25 cellular contexts compared by ENCODE assay signal in the genomic region with DNA sequence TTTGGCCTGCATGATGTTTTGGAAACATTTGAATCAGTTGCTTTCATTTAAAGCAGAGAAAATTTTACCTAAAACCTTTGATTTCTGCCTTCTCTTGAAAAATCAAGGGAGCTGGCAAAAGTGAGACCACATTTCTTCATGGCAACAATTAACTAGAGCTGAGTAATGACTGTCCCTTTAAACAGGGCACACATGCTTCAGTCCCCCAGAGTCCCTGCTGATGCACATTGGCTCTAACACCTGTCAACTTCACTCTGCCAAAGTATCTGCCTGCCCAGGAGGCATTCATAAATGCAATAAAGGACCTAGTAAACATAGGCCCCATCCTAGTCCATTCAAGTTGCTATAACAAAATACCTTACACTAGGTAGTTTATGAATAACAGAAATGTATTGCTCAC.
DNase-seq lines count a peak whose midpoint lies in the region; ATAC-seq, FAIRE-seq and TF ChIP-seq lines count a peak whose summit lies in the region.
"Had no signal": no experiment of that assay in that cellular context is flagged by ENCODE, and none has a peak within 500 bp of the region (broad histone marks: within the 10 kb centered on the region; RNA-seq: fewer than 3 reads in every experiment).

No MANE protein-coding gene starts in this region.

- no peaks in the 10 kb centered on the region; a peak in 1 of 4 replicates for H3K9me3 ChIP-seq in H1 (ENCODE audit: insufficient read depth in 2 of 2, low read depth in 1 of 2, low read length in 1 of 2)
- H3K9me3 ChIP-seq: A549, SJSA1 had no signal

- no peak overlapping the region for H3K4ac ChIP-seq in H1 (replicated peaks; ENCODE audit: insufficient read length, low read depth, low read length)

- peak overlapping the region; percentile 60 for H3K56ac ChIP-seq in H1 (replicated peaks; ENCODE audit: insufficient read length, low read depth, low read length)

- no peak for TF ChIP-seq RAD21 in H1 (IDR thresholded peaks at IDR 0.05 in 1 of 2, conservative IDR thresholded peaks at IDR 0.05 in 1 of 2; ENCODE audit: low read depth in 2 of 2, low read length in 2 of 2)

- no peaks in the 10 kb centered on the region for H3K79me2 ChIP-seq in H1 (ENCODE audit: control insufficient read depth in 1 of 2, insufficient read depth in 2 of 2, low read length in 2 of 2)

- no peak overlapping the region for H3K27ac ChIP-seq in H1 (ENCODE audit: low read depth, low read length)
- H3K27ac ChIP-seq: A549; BLaER1 treated with 17β-estradiol and CSF1 and Interleukin-3, amounts not matched to agents 10 nM and 100 nM; PC-9; SJSA1 had no signal

- H2AFZ ChIP-seq in H1 (ENCODE audit: low read length) = no peak overlapping the region
- H2AFZ ChIP-seq: PC-9 had no signal

- H3K4me1 Mint-ChIP-seq in stimulated activated naive CD8-positive, alpha-beta T cell treated with anti-CD3 and anti-CD28 coated beads, Interleukin-15, amount 100 ng/mL, for 72 hours = no peaks in the 10 kb centered on the region

- no peak overlapping the region for H2BK20ac ChIP-seq in H1 (ENCODE audit: low read length)

- CTCF ChIA-PET in H1 (lab: Charles Lee; ENCODE audit: partially characterized antibody) = no interaction called here

- H2AK5ac ChIP-seq in H1 (ENCODE audit: low read depth, low read length) = no peak overlapping the region

- H3K4me1 ChIP-seq in H1 (replicated peaks in 1 of 4; ENCODE audit: control insufficient read depth in 3 of 4, insufficient read depth in 4 of 4, low read length in 3 of 4) = no peaks in the 10 kb centered on the region
- H3K4me1 ChIP-seq: A549, SJSA1 had no signal

- no peaks in the 10 kb centered on the region for H3K36me3 ChIP-seq in H1 (ENCODE audit: control insufficient read depth in 2 of 4, insufficient read depth in 4 of 4, low read length in 3 of 4)
- H3K36me3 ChIP-seq: BLaER1 treated with 17β-estradiol and CSF1 and Interleukin-3, amounts not matched to agents 10 nM and 100 nM; SJSA1 had no signal

- H3K27ac Mint-ChIP-seq in stimulated activated naive CD8-positive, alpha-beta T cell treated with anti-CD3 and anti-CD28 coated beads, Interleukin-15, amount 100 ng/mL, for 72 hours = no peak overlapping the region
- H3K27ac Mint-ChIP-seq: CD4-positive, alpha-beta T cell had no signal

- no peak overlapping the region for H3K14ac ChIP-seq in H1 (ENCODE audit: insufficient read length)

- no peak overlapping the region for H3K9ac ChIP-seq in H1 (replicated peaks in 1 of 4; ENCODE audit: extremely low read depth in 1 of 4, low read depth in 3 of 4, low read length in 3 of 4)
- H3K9ac ChIP-seq: BLaER1 treated with 17β-estradiol and CSF1 and Interleukin-3, amounts not matched to agents 10 nM and 100 nM had no signal

- no peak overlapping the region for H2BK15ac ChIP-seq in H1 (ENCODE audit: low read length)

- TF ChIP-seq POLR2A in H1 (IDR thresholded peaks at IDR 0.05; ENCODE audit: control extremely low read depth in 1 of 2, low read depth in 2 of 2, low read length in 2 of 2) = no peak
- no peak for TF ChIP-seq POLR2A in GM12892 (IDR thresholded peaks at IDR 0.05; ENCODE audit: low read depth, low read length)

- no peak overlapping the region for H4K91ac ChIP-seq in H1 (replicated peaks; ENCODE audit: insufficient read length, low read length)

- peak; percentile 19 for ATAC-seq in stimulated activated naive CD8-positive, alpha-beta T cell treated with anti-CD3 and anti-CD28 coated beads, Interleukin-15, amount 100 ng/mL, for 72 hours
- no peak for ATAC-seq in stimulated activated naive CD8-positive, alpha-beta T cell treated with anti-CD3 and anti-CD28 coated beads, Interleukin-15, Interleukin-2, amounts not matched to agents 100 U/mL and 50 U/mL, for 24 hours
- no peak for ATAC-seq in GM21529 (IDR thresholded peaks at IDR 0.05; ENCODE audit: unreplicated experiment)
- ATAC-seq: A549, HepG2, Right ventricle myocardium inferior had no signal

- H3K27me3 ChIP-seq in H1 (replicated peaks in 1 of 4; ENCODE audit: control insufficient read depth in 3 of 4, extremely low read depth in 1 of 4, insufficient read depth in 3 of 4, low read length in 3 of 4) = no peaks in the 10 kb centered on the region
- H3K27me3 ChIP-seq: BLaER1 treated with 17β-estradiol and CSF1 and Interleukin-3, amounts not matched to agents 10 nM and 100 nM; SJSA1 had no signal

- no peak overlapping the region for H2BK12ac ChIP-seq in H1 (ENCODE audit: low read depth, low read length)

- H3K18ac ChIP-seq in H1 (ENCODE audit: extremely low read depth, low read length) = no peak overlapping the region

- H3K79me1 ChIP-seq in H1 (ENCODE audit: low read depth, low read length) = no peaks in the 10 kb centered on the region

- H4K5ac ChIP-seq in H1 (ENCODE audit: insufficient read length, low read depth, low read length) = no peak overlapping the region

- no peaks in the 10 kb centered on the region for H3K9me3 Mint-ChIP-seq in stimulated activated naive CD8-positive, alpha-beta T cell treated with anti-CD3 and anti-CD28 coated beads, Interleukin-15, amount 100 ng/mL, for 72 hours
- H3K9me3 Mint-ChIP-seq: CD4-positive, alpha-beta T cell had no signal

- H3K23me2 ChIP-seq in H1 (ENCODE audit: low read depth, low read length) = peaks cover 6% of the 10 kb centered on the region; the same call in 1 of the 2 replicates

- TF ChIP-seq EP300 in H1 (IDR thresholded peaks at IDR 0.05; ENCODE audit: borderline replicate concordance in 1 of 2, low read depth in 2 of 2, low read length in 2 of 2) = no peak

- POLR2A ChIA-PET in H1 (lab: Charles Lee; ENCODE audit: partially characterized antibody) = no interaction called here

- no peak overlapping the region for H3K4me3 Mint-ChIP-seq in stimulated activated naive CD8-positive, alpha-beta T cell treated with anti-CD3 and anti-CD28 coated beads, Interleukin-15, amount 100 ng/mL, for 72 hours
- H3K4me3 Mint-ChIP-seq: CD4-positive, alpha-beta T cell had no signal

- H3K4me3 ChIP-seq in H1 (ENCODE audit: extremely low read depth in 1 of 4, insufficient read depth in 2 of 4, low read depth in 3 of 4, low read length in 4 of 4) = no peak overlapping the region
- H3K4me3 ChIP-seq: A549; BLaER1 treated with 17β-estradiol and CSF1 and Interleukin-3, amounts not matched to agents 10 nM and 100 nM; PC-9; SJSA1 had no signal

- H4K8ac ChIP-seq in H1 (ENCODE audit: extremely low read depth, insufficient read depth, low read length) = no peak overlapping the region

- no peak for TF ChIP-seq CTCF in H1 (IDR thresholded peaks at IDR 0.05; ENCODE audit: control extremely low read depth in 1 of 3, insufficient read depth in 1 of 3, low read depth in 1 of 3, low read length in 3 of 3)

- no peak overlapping the region for H3K23ac ChIP-seq in H1 (ENCODE audit: insufficient read length)

- H4K20me1 ChIP-seq in H1 (replicated peaks in 1 of 2; ENCODE audit: control insufficient read depth in 1 of 2, insufficient read depth in 2 of 2, low read length in 2 of 2) = peaks cover 0 to 5% of the 10 kb centered on the region in 2 experiments
- H4K20me1 ChIP-seq: BLaER1 treated with 17β-estradiol and CSF1 and Interleukin-3, amounts not matched to agents 10 nM and 100 nM had no signal

- FAIRE-seq in H1 (lab: Jason Lieb, UNC) (no peak), GM12892 (lab: Jason Lieb, UNC) (no peak)
- FAIRE-seq: A549, D721Med, GM12891, HepG2 had no signal

- DNase-seq in stimulated activated naive CD8-positive, alpha-beta T cell treated with anti-CD3 and anti-CD28 coated beads, Interleukin-15, amount 100 ng/mL, for 72 hours = no peak
- no peak for DNase-seq in stimulated activated naive CD8-positive, alpha-beta T cell treated with anti-CD3 and anti-CD28 coated beads, Interleukin-15, Interleukin-2, amounts not matched to agents 100 U/mL and 50 U/mL, for 24 hours
- peak; percentile 28 for DNase-seq in NCI-H345 treated with DMSO at 0.1 percent for 48 hours (lab: John Stamatoyannopoulos, UW; ENCODE audit: unreplicated experiment)
- DNase-seq in H1 (ENCODE audit: low read depth in 1 of 2, low spot score in 2 of 2) = no peak
- no peak for DNase-seq in NCI-H1436 treated with DMSO at 0.1 percent for 48 hours (lab: John Stamatoyannopoulos, UW)
- DNase-seq in GM12892 (ENCODE audit: insufficient read length) = no peak
- DNase-seq: AML-193; CD4-positive, alpha-beta T cell; GDM1; H7; Karpas-422; NCI-H1092 treated with DMSO at 0.1 percent for 48 hours; NCI-H1694; NCI-H2029 treated with DMSO at 0.1 percent for 48 hours; NCI-H774; PC-9; T-helper 2 cell had no signal

- no peaks in the 10 kb centered on the region for H3K27me3 Mint-ChIP-seq in stimulated activated naive CD8-positive, alpha-beta T cell treated with anti-CD3 and anti-CD28 coated beads, Interleukin-15, amount 100 ng/mL, for 72 hours
- H3K27me3 Mint-ChIP-seq: CD4-positive, alpha-beta T cell had no signal

- no peak overlapping the region for H2BK120ac ChIP-seq in H1 (replicated peaks; ENCODE audit: low read depth, low read length)

- no peak overlapping the region for H3K4me2 ChIP-seq in H1 (ENCODE audit: insufficient read depth in 1 of 2, low read depth in 2 of 2, low read length in 2 of 2)
- H3K4me2 ChIP-seq: A549; BLaER1 treated with 17β-estradiol and CSF1 and Interleukin-3, amounts not matched to agents 10 nM and 100 nM; PC-9 had no signal

- no peak overlapping the region for H2BK5ac ChIP-seq in H1 (ENCODE audit: low read depth, low read length)

TF ChIP-seq in H1, 55 proteins besides CTCF, POLR2A, EP300 and RAD21 (continues in another document):
- TF ChIP-seq FOSL1 (IDR thresholded peaks at IDR 0.05; ENCODE audit: insufficient read depth, low read depth, low read length) = no peak
- TF ChIP-seq ASH2L (IDR thresholded peaks at IDR 0.05; ENCODE audit: low read length) = no peak
- TF ChIP-seq EGR1 (IDR thresholded peaks at IDR 0.05; ENCODE audit: borderline replicate concordance, low read depth, low read length) = no peak
- TF ChIP-seq SUZ12 (IDR thresholded peaks at IDR 0.05; ENCODE audit: low read length) = no peak
- TF ChIP-seq MAFK (IDR thresholded peaks at IDR 0.05; ENCODE audit: low read depth, low read length) = no peak
- no peak for TF ChIP-seq GTF2F1 (IDR thresholded peaks at IDR 0.05; ENCODE audit: borderline replicate concordance, low read depth, low read length)
- TF ChIP-seq SIRT6 (IDR thresholded peaks at IDR 0.05; ENCODE audit: low read length) = no peak
- no peak for TF ChIP-seq RXRA (IDR thresholded peaks at IDR 0.05; ENCODE audit: insufficient read depth, low read depth, low read length)
- no peak for TF ChIP-seq SP2 (IDR thresholded peaks at IDR 0.05; ENCODE audit: low read length)
- TF ChIP-seq KDM1A (IDR thresholded peaks at IDR 0.05; ENCODE audit: borderline replicate concordance, low read length) = no peak
- TF ChIP-seq NRF1 (IDR thresholded peaks at IDR 0.05; ENCODE audit: low read depth, low read length) = no peak
- no peak for TF ChIP-seq TBP (IDR thresholded peaks at IDR 0.05; ENCODE audit: low read depth, low read length)
- no peak for TF ChIP-seq RBBP5 (IDR thresholded peaks at IDR 0.05; ENCODE audit: borderline replicate concordance, low read depth, low read length)
- no peak for TF ChIP-seq BCL11A (IDR thresholded peaks at IDR 0.05; ENCODE audit: low read depth in 2 of 2, low read length in 2 of 2)
- no peak for TF ChIP-seq YY1 (IDR thresholded peaks at IDR 0.05; ENCODE audit: low read depth, low read length)
